Comparison of ENCODE assay signal across 2 cellular contexts in genomic region chr4:71259911-71260331, GRCh38.
TF ChIP-seq lines count a peak whose summit lies in the region.

No MANE protein-coding gene starts in this region.

TF ChIP-seq in liver, 16 proteins besides CTCF, POLR2A, EP300 and RAD21 (continued from another document):
- TF ChIP-seq, protein P1, sequence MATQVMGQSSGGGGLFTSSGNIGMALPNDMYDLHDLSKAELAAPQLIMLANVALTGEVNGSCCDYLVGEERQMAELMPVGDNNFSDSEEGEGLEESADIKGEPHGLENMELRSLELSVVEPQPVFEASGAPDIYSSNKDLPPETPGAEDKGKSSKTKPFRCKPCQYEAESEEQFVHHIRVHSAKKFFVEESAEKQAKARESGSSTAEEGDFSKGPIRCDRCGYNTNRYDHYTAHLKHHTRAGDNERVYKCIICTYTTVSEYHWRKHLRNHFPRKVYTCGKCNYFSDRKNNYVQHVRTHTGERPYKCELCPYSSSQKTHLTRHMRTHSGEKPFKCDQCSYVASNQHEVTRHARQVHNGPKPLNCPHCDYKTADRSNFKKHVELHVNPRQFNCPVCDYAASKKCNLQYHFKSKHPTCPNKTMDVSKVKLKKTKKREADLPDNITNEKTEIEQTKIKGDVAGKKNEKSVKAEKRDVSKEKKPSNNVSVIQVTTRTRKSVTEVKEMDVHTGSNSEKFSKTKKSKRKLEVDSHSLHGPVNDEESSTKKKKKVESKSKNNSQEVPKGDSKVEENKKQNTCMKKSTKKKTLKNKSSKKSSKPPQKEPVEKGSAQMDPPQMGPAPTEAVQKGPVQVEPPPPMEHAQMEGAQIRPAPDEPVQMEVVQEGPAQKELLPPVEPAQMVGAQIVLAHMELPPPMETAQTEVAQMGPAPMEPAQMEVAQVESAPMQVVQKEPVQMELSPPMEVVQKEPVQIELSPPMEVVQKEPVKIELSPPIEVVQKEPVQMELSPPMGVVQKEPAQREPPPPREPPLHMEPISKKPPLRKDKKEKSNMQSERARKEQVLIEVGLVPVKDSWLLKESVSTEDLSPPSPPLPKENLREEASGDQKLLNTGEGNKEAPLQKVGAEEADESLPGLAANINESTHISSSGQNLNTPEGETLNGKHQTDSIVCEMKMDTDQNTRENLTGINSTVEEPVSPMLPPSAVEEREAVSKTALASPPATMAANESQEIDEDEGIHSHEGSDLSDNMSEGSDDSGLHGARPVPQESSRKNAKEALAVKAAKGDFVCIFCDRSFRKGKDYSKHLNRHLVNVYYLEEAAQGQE (IDR thresholded peaks at IDR 0.05): no peak

TF ChIP-seq in HepG2, 621 proteins besides CTCF, POLR2A, EP300 and RAD21 (continued from another document):
- TF ChIP-seq ZHX1 (CRISPR knock-in tag; IDR thresholded peaks at IDR 0.05; ENCODE audit: low read depth) (no peak), ZNF720 (CRISPR knock-in tag; IDR thresholded peaks at IDR 0.05) (no peak), ZEB1 (IDR thresholded peaks at IDR 0.05; ENCODE audit: insufficient replicate concordance, low read depth) (no peak)
